In the genomic region with DNA sequence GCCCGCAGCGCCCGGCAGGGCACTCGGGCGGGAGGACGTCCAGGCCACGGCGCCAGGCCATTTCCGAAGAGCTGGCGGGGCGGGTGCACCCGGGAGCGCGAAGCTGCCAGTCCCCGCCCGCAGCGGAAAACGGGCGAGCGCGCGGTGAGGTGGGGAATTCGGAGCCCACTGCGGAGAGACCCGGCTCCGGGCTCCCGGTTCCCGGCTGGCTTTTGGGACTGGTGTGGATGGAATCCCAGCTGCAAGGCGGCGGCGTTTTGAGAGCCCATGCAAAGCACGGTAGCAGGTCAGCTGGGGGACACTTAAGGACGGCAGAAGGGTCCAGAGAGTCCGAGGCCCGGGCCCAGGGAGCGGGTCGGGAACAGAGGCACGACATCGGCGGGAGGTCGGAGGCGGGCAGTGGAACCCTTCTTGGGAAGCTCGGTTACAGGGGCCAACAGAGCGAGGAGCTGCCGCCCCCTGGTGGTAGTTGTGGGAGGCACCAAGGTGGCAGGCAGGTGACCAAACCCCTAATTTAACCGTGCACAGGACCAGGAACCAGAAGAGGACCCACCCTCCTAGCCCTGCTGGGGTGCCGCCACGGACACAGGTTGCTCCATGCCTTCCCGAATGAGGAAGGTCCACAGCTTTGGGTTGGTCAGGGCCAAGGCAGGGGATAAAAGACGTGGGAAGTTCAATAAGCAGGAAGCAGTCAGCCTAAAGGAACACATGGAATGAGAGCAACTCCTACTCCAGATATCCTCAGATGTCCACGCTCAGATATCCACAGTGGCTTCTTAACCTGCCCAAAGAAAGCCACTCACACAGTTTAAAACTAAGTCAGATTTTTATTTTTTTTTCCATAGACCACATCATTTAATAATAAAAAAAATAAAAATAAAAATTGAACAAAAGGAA, we compare ENCODE assay signal across 8 cellular contexts. TPM values are rescaled to one million over a fixed set of nuclear protein-coding genes. Genes with fewer than 3 reads are reported as not detected.
DNase-seq lines count a peak whose midpoint lies in the region; ATAC-seq lines count a peak whose summit lies in the region.

No MANE protein-coding gene starts in this region.

- H3K27me3 ChIP-seq in ACC112 (ENCODE audit: insufficient read depth, low read length): no peaks in the 10 kb centered on the region
- H3K27me3 ChIP-seq in endocrine pancreas (ENCODE audit: control insufficient read depth, insufficient read depth, low read length): no peaks in the 10 kb centered on the region
- no peaks in the 10 kb centered on the region for H3K27me3 ChIP-seq in mononuclear cell (ENCODE audit: insufficient read depth, low read length)

- peak overlapping the region; percentile 60 for H3K9ac ChIP-seq in endocrine pancreas (ENCODE audit: control insufficient read depth, insufficient read depth, low read length)

- H2AFZ ChIP-seq in ACC112 (ENCODE audit: low read length, unreplicated experiment): no peak overlapping the region

- H3K4me3 ChIP-seq in ACC112 (ENCODE audit: low read depth, low read length): peak overlapping the region; percentile 81
- H3K4me3 ChIP-seq in endocrine pancreas (ENCODE audit: control insufficient read depth, insufficient read depth, low read length): no peak overlapping the region
- peak overlapping the region; percentile 47 for H3K4me3 ChIP-seq in mononuclear cell (ENCODE audit: low read length)

- peak overlapping the region; percentile 11; the same call in 1 of the 2 replicates for H3K27ac ChIP-seq in ACC112 (ENCODE audit: low read depth, low read length)

- DNase-seq in activated CD4-positive, alpha-beta T cell treated with anti-CD3 and anti-CD28 coated beads, Interleukin-2, amount 50 U/mL, for 48 hours: peak; percentile 91 to 93
- DNase-seq in stimulated activated CD8-positive, alpha-beta memory T cell treated with anti-CD3 and anti-CD28 coated beads, Interleukin-4, amount 100 ng/mL, for 24 hours (ENCODE audit: low read depth): peak; percentile 82
- DNase-seq in HUDEP-2 (lab: John Stamatoyannopoulos, UW; ENCODE audit: unreplicated experiment in 76 of 76): no peak

- ATAC-seq in GM19328 (IDR thresholded peaks at IDR 0.05; ENCODE audit: unreplicated experiment): peak; percentile 47
- peak; percentile 57 for ATAC-seq in HG03571 (IDR thresholded peaks at IDR 0.05; ENCODE audit: unreplicated experiment)

- peaks cover 17% of the 10 kb centered on the region for H3K4me1 ChIP-seq in ACC112 (ENCODE audit: control insufficient read depth, insufficient read depth, low read length, unreplicated experiment)
- H3K4me1 ChIP-seq in endocrine pancreas (ENCODE audit: control insufficient read depth, insufficient read depth, low read length): no peaks in the 10 kb centered on the region
- peaks cover 20% of the 10 kb centered on the region for H3K4me1 ChIP-seq in mononuclear cell (ENCODE audit: insufficient read depth, low read length)

- H3K36me3 ChIP-seq in ACC112 (ENCODE audit: insufficient read depth, low read length) (peaks cover 21% of the 10 kb centered on the region; the same call in 1 of the 2 replicates), endocrine pancreas (ENCODE audit: control insufficient read depth, insufficient read depth, low read length) (peaks cover 9% of the 10 kb centered on the region)

- H3K9me3 ChIP-seq in endocrine pancreas (ENCODE audit: control insufficient read depth, low read length) (no peaks in the 10 kb centered on the region), mononuclear cell (ENCODE audit: low read depth, low read length) (no peaks in the 10 kb centered on the region)

- peaks cover 8% of the 10 kb centered on the region for H3K79me2 ChIP-seq in ACC112 (ENCODE audit: control insufficient read depth, insufficient read depth, low read length, unreplicated experiment)

RNA-seq across cellular contexts. Expression of gene CDH24, which starts 0.7 kb away (rescaled TPM):
- 0.63 TPM for total RNA-seq in mononuclear cell

RNA-seq across cellular contexts. Expression of gene PSMB11, which starts 16.0 kb away (rescaled TPM):
- not detected for total RNA-seq in mononuclear cell

RNA-seq across cellular contexts. Expression of gene PSMB5, which starts 23.3 kb away (rescaled TPM):
- 13.2 TPM for total RNA-seq in mononuclear cell

RNA-seq across cellular contexts. Expression of gene ACIN1, which starts 36.9 kb away (rescaled TPM):
- 123 TPM for total RNA-seq in mononuclear cell

RNA-seq across cellular contexts. Expression of gene C14orf119, which starts 37.3 kb away (rescaled TPM):
- 5.2 TPM for total RNA-seq in mononuclear cell

Comparison
In these comparisons a context has a peak if more than half of its experiments do, and no peak if none do; other contexts are left out.
1. DNase-seq: peak in activated CD4-positive, alpha-beta T cell treated with anti-CD3 and anti-CD28 coated beads, Interleukin-2, amount 50 U/mL, for 48 hours (2 of 2) and stimulated activated CD8-positive, alpha-beta memory T cell treated with anti-CD3 and anti-CD28 coated beads, Interleukin-4, amount 100 ng/mL, for 24 hours (single experiment); none in HUDEP-2 (0 of 76).